1 cellular context compared by ENCODE assay signal in the genomic region with DNA sequence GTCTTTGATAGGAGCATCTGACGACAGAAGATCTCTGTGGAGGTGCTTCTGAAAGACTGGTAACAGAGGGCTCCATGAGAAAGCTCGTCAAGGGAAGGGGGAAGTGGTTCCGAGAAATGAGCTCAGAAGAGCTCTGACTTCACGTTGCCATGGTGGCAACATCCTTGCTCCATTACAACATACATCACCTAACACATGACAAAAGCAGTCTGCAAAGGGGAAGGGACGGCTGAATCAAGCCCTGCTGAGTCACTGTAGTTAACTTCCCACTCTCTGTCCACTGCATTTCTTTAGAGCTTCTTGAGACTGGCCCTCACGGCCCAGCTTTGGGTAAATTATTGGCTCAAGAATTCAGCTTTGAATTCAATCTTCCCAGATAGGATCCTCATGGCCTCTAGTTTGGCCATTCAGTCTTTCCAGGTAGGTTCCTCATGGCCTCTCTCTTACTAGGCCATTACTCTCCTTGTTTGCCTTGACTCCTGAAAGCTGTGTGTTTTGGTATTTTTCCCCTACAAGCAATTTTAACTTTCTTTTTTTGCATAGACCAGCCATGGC.
TF ChIP-seq lines count a peak whose summit lies in the region.

No MANE protein-coding gene starts in this region.

TF ChIP-seq in K562, 482 proteins besides CTCF, POLR2A, EP300 and RAD21 (continued from another document and continues in another):
- TF ChIP-seq, protein P1, sequence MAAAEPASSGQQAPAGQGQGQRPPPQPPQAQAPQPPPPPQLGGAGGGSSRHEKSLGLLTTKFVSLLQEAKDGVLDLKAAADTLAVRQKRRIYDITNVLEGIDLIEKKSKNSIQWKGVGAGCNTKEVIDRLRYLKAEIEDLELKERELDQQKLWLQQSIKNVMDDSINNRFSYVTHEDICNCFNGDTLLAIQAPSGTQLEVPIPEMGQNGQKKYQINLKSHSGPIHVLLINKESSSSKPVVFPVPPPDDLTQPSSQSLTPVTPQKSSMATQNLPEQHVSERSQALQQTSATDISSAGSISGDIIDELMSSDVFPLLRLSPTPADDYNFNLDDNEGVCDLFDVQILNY (CRISPR knock-in tag; IDR thresholded peaks at IDR 0.05) = no peak; the same call in 1 of the 2 replicates
- TF ChIP-seq HDAC2 (IDR thresholded peaks at IDR 0.05) (peak; percentile 90), NFE2 (IDR thresholded peaks at IDR 0.05; ENCODE audit: low read depth) (peak; percentile 98), MYNN (IDR thresholded peaks at IDR 0.05) (no peak), MYNN (CRISPR knock-in tag; IDR thresholded peaks at IDR 0.05) (no peak), RFX1 (IDR thresholded peaks at IDR 0.05) (peak; percentile 95), STAT5A (IDR thresholded peaks at IDR 0.05; ENCODE audit: borderline replicate concordance, low read length) (no peak), POLR2AphosphoS2 (IDR thresholded peaks at IDR 0.05; ENCODE audit: low read length) (no peak), IRF2 (CRISPR knock-in tag; IDR thresholded peaks at IDR 0.05) (no peak), SOX6 (IDR thresholded peaks at IDR 0.05) (peak; percentile 61; the same call in 1 of the 2 replicates), RFX7 (CRISPR knock-in tag; IDR thresholded peaks at IDR 0.05) (no peak), TRIM24 (IDR thresholded peaks at IDR 0.05) (peak in 1 of 2 experiments; percentile 59; a peak in 1 of 4 replicates), ZKSCAN1 (IDR thresholded peaks at IDR 0.05; ENCODE audit: low read depth, low read length) (no peak), CREB3 (tag; conservative IDR thresholded peaks at IDR 0.05; ENCODE audit: low read depth) (no peak; the same call in 1 of the 2 replicates), JUND (IDR thresholded peaks at IDR 0.05; ENCODE audit: borderline replicate concordance, low read depth, low read length) (peak; percentile 83), JUND (tag; IDR thresholded peaks at IDR 0.05; ENCODE audit: borderline replicate concordance, low read depth, low read length) (peak; percentile 92; the same call in 1 of the 3 replicates), L3MBTL2 (IDR thresholded peaks at IDR 0.05) (peak; percentile 59; the same call in 1 of the 2 replicates), TAF7 (tag; IDR thresholded peaks at IDR 0.05) (0 out of 2 replicates have a peak, but pooled peaks have one; percentile 43), BRCA1 (IDR thresholded peaks at IDR 0.05) (no peak), BRCA1 (CRISPR knock-in tag; IDR thresholded peaks at IDR 0.05) (no peak), BMI1 (IDR thresholded peaks at IDR 0.05; ENCODE audit: low read length) (peak; percentile 74; the same call in 1 of the 2 replicates), MEIS2 (IDR thresholded peaks at IDR 0.05; ENCODE audit: partially characterized antibody) (peak; percentile 81), ZNF23 (CRISPR knock-in tag; IDR thresholded peaks at IDR 0.05) (no peak), USF2 (CRISPR knock-in tag; IDR thresholded peaks at IDR 0.05) (no peak), FOXJ2 (tag; IDR thresholded peaks at IDR 0.05) (peak; percentile 94), MAFK (IDR thresholded peaks at IDR 0.05; ENCODE audit: low read length) (peak; percentile 94), TBL1XR1 (IDR thresholded peaks at IDR 0.05; ENCODE audit: low read length in 2 of 2) (no peak), ZNF436 (CRISPR knock-in tag; IDR thresholded peaks at IDR 0.05) (no peak), ZNF584 (CRISPR knock-in tag; IDR thresholded peaks at IDR 0.05; ENCODE audit: low read depth) (0 out of 2 replicates have a peak, but pooled peaks have one; percentile 44), SPI1 (IDR thresholded peaks at IDR 0.05; ENCODE audit: borderline replicate concordance, low read depth, low read length) (peak; percentile 89; the same call in 1 of the 2 replicates), CTBP1 (IDR thresholded peaks at IDR 0.05; ENCODE audit: borderline replicate concordance) (peak; percentile 99), JUN (IDR thresholded peaks at IDR 0.05; ENCODE audit: borderline replicate concordance, low read depth, low read length) (peak; percentile 86), JUN (CRISPR knock-in tag; IDR thresholded peaks at IDR 0.05; ENCODE audit: borderline replicate concordance) (no peak), EP400 (IDR thresholded peaks at IDR 0.05) (peak; percentile 62; the same call in 1 of the 2 replicates), BACH1 (tag; IDR thresholded peaks at IDR 0.05) (peak; percentile 89), MAFF (IDR thresholded peaks at IDR 0.05; ENCODE audit: low read length) (peak; percentile 89), XRCC4 (IDR thresholded peaks at IDR 0.05; ENCODE audit: extremely low read depth, insufficient read depth, insufficient read length) (no peak), MLLT1 (IDR thresholded peaks at IDR 0.05) (no peak), DMBX1 (CRISPR knock-in tag; IDR thresholded peaks at IDR 0.05; ENCODE audit: borderline replicate concordance) (0 out of 2 replicates have a peak, but pooled peaks have one; percentile 53), SMAD1 (IDR thresholded peaks at IDR 0.05; ENCODE audit: low read depth, low read length, partially characterized antibody) (no peak), NR2F6 (CRISPR knock-in tag; IDR thresholded peaks at IDR 0.05) (no peak), RBBP5 (IDR thresholded peaks at IDR 0.05; ENCODE audit: borderline replicate concordance, insufficient read depth, low read length, poor library complexity, severe bottlenecking) (peak; percentile 30), CBFA2T2 (conservative IDR thresholded peaks at IDR 0.05) (no peak)
- TF ChIP-seq, protein P2, sequence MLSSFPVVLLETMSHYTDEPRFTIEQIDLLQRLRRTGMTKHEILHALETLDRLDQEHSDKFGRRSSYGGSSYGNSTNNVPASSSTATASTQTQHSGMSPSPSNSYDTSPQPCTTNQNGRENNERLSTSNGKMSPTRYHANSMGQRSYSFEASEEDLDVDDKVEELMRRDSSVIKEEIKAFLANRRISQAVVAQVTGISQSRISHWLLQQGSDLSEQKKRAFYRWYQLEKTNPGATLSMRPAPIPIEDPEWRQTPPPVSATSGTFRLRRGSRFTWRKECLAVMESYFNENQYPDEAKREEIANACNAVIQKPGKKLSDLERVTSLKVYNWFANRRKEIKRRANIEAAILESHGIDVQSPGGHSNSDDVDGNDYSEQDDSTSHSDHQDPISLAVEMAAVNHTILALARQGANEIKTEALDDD (IDR thresholded peaks at IDR 0.05) = 0 out of 2 replicates have a peak, but pooled peaks have one; percentile 30
- TF ChIP-seq, protein P3, sequence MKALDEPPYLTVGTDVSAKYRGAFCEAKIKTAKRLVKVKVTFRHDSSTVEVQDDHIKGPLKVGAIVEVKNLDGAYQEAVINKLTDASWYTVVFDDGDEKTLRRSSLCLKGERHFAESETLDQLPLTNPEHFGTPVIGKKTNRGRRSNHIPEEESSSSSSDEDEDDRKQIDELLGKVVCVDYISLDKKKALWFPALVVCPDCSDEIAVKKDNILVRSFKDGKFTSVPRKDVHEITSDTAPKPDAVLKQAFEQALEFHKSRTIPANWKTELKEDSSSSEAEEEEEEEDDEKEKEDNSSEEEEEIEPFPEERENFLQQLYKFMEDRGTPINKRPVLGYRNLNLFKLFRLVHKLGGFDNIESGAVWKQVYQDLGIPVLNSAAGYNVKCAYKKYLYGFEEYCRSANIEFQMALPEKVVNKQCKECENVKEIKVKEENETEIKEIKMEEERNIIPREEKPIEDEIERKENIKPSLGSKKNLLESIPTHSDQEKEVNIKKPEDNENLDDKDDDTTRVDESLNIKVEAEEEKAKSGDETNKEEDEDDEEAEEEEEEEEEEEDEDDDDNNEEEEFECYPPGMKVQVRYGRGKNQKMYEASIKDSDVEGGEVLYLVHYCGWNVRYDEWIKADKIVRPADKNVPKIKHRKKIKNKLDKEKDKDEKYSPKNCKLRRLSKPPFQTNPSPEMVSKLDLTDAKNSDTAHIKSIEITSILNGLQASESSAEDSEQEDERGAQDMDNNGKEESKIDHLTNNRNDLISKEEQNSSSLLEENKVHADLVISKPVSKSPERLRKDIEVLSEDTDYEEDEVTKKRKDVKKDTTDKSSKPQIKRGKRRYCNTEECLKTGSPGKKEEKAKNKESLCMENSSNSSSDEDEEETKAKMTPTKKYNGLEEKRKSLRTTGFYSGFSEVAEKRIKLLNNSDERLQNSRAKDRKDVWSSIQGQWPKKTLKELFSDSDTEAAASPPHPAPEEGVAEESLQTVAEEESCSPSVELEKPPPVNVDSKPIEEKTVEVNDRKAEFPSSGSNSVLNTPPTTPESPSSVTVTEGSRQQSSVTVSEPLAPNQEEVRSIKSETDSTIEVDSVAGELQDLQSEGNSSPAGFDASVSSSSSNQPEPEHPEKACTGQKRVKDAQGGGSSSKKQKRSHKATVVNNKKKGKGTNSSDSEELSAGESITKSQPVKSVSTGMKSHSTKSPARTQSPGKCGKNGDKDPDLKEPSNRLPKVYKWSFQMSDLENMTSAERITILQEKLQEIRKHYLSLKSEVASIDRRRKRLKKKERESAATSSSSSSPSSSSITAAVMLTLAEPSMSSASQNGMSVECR (CRISPR knock-in tag; IDR thresholded peaks at IDR 0.05) = no peak
- TF ChIP-seq, protein P4, sequence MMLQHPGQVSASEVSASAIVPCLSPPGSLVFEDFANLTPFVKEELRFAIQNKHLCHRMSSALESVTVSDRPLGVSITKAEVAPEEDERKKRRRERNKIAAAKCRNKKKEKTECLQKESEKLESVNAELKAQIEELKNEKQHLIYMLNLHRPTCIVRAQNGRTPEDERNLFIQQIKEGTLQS (IDR thresholded peaks at IDR 0.05) = peak; percentile 79
- TF ChIP-seq, protein P4 (CRISPR knock-in tag; conservative IDR thresholded peaks at IDR 0.05) = no peak
- TF ChIP-seq, protein P5, sequence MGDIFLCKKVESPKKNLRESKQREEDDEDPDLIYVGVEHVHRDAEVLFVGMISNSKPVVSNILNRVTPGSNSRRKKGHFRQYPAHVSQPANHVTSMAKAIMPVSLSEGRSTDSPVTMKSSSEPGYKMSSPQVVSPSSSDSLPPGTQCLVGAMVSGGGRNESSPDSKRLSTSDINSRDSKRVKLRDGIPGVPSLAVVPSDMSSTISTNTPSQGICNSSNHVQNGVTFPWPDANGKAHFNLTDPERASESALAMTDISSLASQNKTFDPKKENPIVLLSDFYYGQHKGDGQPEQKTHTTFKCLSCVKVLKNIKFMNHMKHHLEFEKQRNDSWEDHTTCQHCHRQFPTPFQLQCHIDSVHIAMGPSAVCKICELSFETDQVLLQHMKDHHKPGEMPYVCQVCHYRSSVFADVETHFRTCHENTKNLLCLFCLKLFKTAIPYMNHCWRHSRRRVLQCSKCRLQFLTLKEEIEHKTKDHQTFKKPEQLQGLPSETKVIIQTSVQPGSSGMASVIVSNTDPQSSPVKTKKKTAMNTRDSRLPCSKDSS (IDR thresholded peaks at IDR 0.05; ENCODE audit: low read depth, partially characterized antibody) = no peak
- TF ChIP-seq, protein P6, sequence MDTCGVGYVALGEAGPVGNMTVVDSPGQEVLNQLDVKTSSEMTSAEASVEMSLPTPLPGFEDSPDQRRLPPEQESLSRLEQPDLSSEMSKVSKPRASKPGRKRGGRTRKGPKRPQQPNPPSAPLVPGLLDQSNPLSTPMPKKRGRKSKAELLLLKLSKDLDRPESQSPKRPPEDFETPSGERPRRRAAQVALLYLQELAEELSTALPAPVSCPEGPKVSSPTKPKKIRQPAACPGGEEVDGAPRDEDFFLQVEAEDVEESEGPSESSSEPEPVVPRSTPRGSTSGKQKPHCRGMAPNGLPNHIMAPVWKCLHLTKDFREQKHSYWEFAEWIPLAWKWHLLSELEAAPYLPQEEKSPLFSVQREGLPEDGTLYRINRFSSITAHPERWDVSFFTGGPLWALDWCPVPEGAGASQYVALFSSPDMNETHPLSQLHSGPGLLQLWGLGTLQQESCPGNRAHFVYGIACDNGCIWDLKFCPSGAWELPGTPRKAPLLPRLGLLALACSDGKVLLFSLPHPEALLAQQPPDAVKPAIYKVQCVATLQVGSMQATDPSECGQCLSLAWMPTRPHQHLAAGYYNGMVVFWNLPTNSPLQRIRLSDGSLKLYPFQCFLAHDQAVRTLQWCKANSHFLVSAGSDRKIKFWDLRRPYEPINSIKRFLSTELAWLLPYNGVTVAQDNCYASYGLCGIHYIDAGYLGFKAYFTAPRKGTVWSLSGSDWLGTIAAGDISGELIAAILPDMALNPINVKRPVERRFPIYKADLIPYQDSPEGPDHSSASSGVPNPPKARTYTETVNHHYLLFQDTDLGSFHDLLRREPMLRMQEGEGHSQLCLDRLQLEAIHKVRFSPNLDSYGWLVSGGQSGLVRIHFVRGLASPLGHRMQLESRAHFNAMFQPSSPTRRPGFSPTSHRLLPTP (IDR thresholded peaks at IDR 0.05; ENCODE audit: borderline replicate concordance, extremely low read depth, insufficient read length) = no peak
